In the genomic region with DNA sequence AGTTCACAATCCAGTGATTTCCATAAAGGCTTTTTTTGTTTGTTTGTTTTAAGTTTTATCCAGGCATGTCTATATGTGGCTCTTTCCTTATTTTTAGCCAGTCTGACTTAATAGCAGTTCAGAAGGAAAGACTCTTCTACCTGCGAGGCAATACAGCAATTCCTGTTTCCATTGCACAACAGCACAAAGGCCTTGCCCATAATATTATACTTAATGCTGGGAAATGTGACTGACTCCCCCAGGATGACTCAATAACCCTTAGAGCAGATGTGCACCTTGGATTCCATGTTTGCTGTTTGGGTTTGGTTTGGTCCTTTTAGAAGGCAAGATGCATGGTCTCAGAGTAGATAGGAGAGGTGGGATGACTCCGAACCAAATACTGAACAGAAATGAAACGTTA, we compare ENCODE assay signal across 21 cellular contexts.
DNase-seq lines count a peak whose midpoint lies in the region; ATAC-seq, FAIRE-seq and TF ChIP-seq lines count a peak whose summit lies in the region.
"Had no signal": no experiment of that assay in that cellular context is flagged by ENCODE, and none has a peak within 500 bp of the region (broad histone marks: within the 10 kb centered on the region; RNA-seq: fewer than 3 reads in every experiment).

No MANE protein-coding gene starts in this region.

- no peak overlapping the region for H2BK15ac ChIP-seq in H1 (ENCODE audit: low read length)

- H2BK120ac ChIP-seq in H1 (replicated peaks; ENCODE audit: low read depth, low read length), result no peak overlapping the region

- H3K79me1 ChIP-seq in H1 (ENCODE audit: low read depth, low read length), result no peaks in the 10 kb centered on the region

- H2BK5ac ChIP-seq in H1 (ENCODE audit: low read depth, low read length), result no peak overlapping the region

- H4K5ac ChIP-seq in H1 (ENCODE audit: insufficient read length, low read depth, low read length), result no peak overlapping the region

- POLR2A ChIA-PET in H1 (lab: Charles Lee; ENCODE audit: partially characterized antibody), result no interaction called here

- ATAC-seq in HG02588 (IDR thresholded peaks at IDR 0.05; ENCODE audit: unreplicated experiment), result no peak
- ATAC-seq in HG02759 (IDR thresholded peaks at IDR 0.05; ENCODE audit: unreplicated experiment), result no peak
- ATAC-seq: K562, left lobe of liver had no signal

- H3K4me3 ChIP-seq in NB4 (ENCODE audit: low read depth, low read length), result no peak overlapping the region
- H3K4me3 ChIP-seq in H1 (ENCODE audit: extremely low read depth in 1 of 4, insufficient read depth in 2 of 4, low read depth in 3 of 4, low read length in 4 of 4), result no peak overlapping the region
- H3K4me3 ChIP-seq: K562, Peyer's patch had no signal

- H3K9me3 ChIP-seq in H1 (ENCODE audit: insufficient read depth in 2 of 2, low read depth in 1 of 2, low read length in 1 of 2), result no peaks in the 10 kb centered on the region
- H3K9me3 ChIP-seq: Caco-2, Peyer's patch had no signal

- DNase-seq in Daoy (ENCODE audit: low read depth) (peak; percentile 13), NB4 (ENCODE audit: low read depth) (peak; percentile 3), H1 (ENCODE audit: low read depth in 1 of 2, low spot score in 2 of 2) (no peak), lung microvascular endothelial cell (ENCODE audit: low read depth in 2 of 2) (peak; percentile 5 to 48), NCI-H510A treated with DMSO at 0.1 percent for 48 hours (lab: John Stamatoyannopoulos, UW) (no peak)
- no peak for DNase-seq in activated CD4-positive, CD25-positive, alpha-beta regulatory T cell treated with anti-CD3 and anti-CD28 coated beads, Interleukin-2, amount 50 U/mL, for 72 hours
- DNase-seq: activated naive CD4-positive, alpha-beta T cell treated with Interleukin-2 at 50 U/mL for 16 hours; activated T-cell treated with anti-CD3 and anti-CD28 coated beads for 4 hours; Caco-2; GDM1; NCI-H1417; NCI-H2171 treated with DMSO at 0.1 percent for 48 hours; NCI-H82; Peyer's patch; stimulated activated CD4-positive, alpha-beta T cell treated with anti-CD3 and anti-CD28 coated beads, Interleukin-4, amount 100 ng/mL, for 1 hour; substantia nigra had no signal

- 79% methylated on average over 3 of the region's 3 CpGs; no CpG with 5 or more reads in 1 of the 2 experiments for WGBS in H1 (ENCODE audit: extremely low coverage in 1 of 2, insufficient coverage in 1 of 2, insufficient read length in 1 of 2, insufficient replicate concordance in 2 of 2, low coverage in 1 of 2, low lambda C conversion rate in 2 of 2, missing lambda C conversion rate in 1 of 2), 2 experiments

- TF ChIP-seq EP300 in H1 (IDR thresholded peaks at IDR 0.05; ENCODE audit: borderline replicate concordance in 1 of 2, low read depth in 2 of 2, low read length in 2 of 2), result no peak

- H4K8ac ChIP-seq in H1 (ENCODE audit: extremely low read depth, insufficient read depth, low read length), result no peak overlapping the region

- no peak overlapping the region for H2AFZ ChIP-seq in H1 (ENCODE audit: low read length)
- H2AFZ ChIP-seq: parathyroid adenoma had no signal

- no peaks in the 10 kb centered on the region for H3K79me2 ChIP-seq in H1 (ENCODE audit: control insufficient read depth in 1 of 2, insufficient read depth in 2 of 2, low read length in 2 of 2)
- H3K79me2 ChIP-seq: parathyroid adenoma had no signal

- no peak overlapping the region for H2AK5ac ChIP-seq in H1 (ENCODE audit: low read depth, low read length)

- H3K27ac ChIP-seq in H1 (ENCODE audit: low read depth, low read length), result no peak overlapping the region
- H3K27ac ChIP-seq: parathyroid adenoma, Peyer's patch had no signal

- no peak overlapping the region for H3K23ac ChIP-seq in H1 (ENCODE audit: insufficient read length)

- H4K91ac ChIP-seq in H1 (replicated peaks; ENCODE audit: insufficient read length, low read length), result no peak overlapping the region

- H3K4me2 ChIP-seq in H1 (ENCODE audit: insufficient read depth in 1 of 2, low read depth in 2 of 2, low read length in 2 of 2), result no peak overlapping the region

- H3K18ac ChIP-seq in H1 (ENCODE audit: extremely low read depth, low read length), result no peak overlapping the region

- FAIRE-seq in H1 (lab: Jason Lieb, UNC), result no peak
- FAIRE-seq: K562 had no signal

- no peak overlapping the region for H2BK20ac ChIP-seq in H1 (ENCODE audit: low read length)

- no peaks in the 10 kb centered on the region for H3K36me3 ChIP-seq in H1 (ENCODE audit: control insufficient read depth in 2 of 4, insufficient read depth in 4 of 4, low read length in 3 of 4)
- H3K36me3 ChIP-seq: Peyer's patch had no signal

- peak overlapping the region; percentile 81 for H2BK12ac ChIP-seq in H1 (ENCODE audit: low read depth, low read length)

- no peaks in the 10 kb centered on the region for H4K20me1 ChIP-seq in H1 (replicated peaks in 1 of 2; ENCODE audit: control insufficient read depth in 1 of 2, insufficient read depth in 2 of 2, low read length in 2 of 2)

- TF ChIP-seq POLR2A in NB4 (IDR thresholded peaks at IDR 0.05; ENCODE audit: extremely low read depth, insufficient read length) (no peak), H1 (IDR thresholded peaks at IDR 0.05; ENCODE audit: control extremely low read depth in 1 of 2, low read depth in 2 of 2, low read length in 2 of 2) (no peak)

- H3K27me3 ChIP-seq in H1 (replicated peaks in 1 of 4; ENCODE audit: control insufficient read depth in 3 of 4, extremely low read depth in 1 of 4, insufficient read depth in 3 of 4, low read length in 3 of 4), result no peaks in the 10 kb centered on the region
- H3K27me3 ChIP-seq: Peyer's patch had no signal

- TF ChIP-seq CTCF in NB4 (IDR thresholded peaks at IDR 0.05; ENCODE audit: low read depth, low read length) (no peak), H1 (IDR thresholded peaks at IDR 0.05; ENCODE audit: control extremely low read depth in 1 of 3, insufficient read depth in 1 of 3, low read depth in 1 of 3, low read length in 3 of 3) (no peak)

- H3K9ac ChIP-seq in H1 (replicated peaks in 1 of 4; ENCODE audit: extremely low read depth in 1 of 4, low read depth in 3 of 4, low read length in 3 of 4), result no peak overlapping the region
- H3K9ac ChIP-seq: parathyroid adenoma had no signal

- H3K56ac ChIP-seq in H1 (replicated peaks; ENCODE audit: insufficient read length, low read depth, low read length), result no peak overlapping the region

- H3K23me2 ChIP-seq in H1 (ENCODE audit: low read depth, low read length), result no peaks in the 10 kb centered on the region

- H3K4me1 ChIP-seq in H1 (replicated peaks in 1 of 4; ENCODE audit: control insufficient read depth in 3 of 4, insufficient read depth in 4 of 4, low read length in 3 of 4), result peaks cover 0 to 5% (median 2%) of the 10 kb centered on the region in 4 experiments; a peak in 2 of 7 replicates
- H3K4me1 ChIP-seq: Caco-2, Peyer's patch had no signal

- TF ChIP-seq RAD21 in H1 (IDR thresholded peaks at IDR 0.05 in 1 of 2, conservative IDR thresholded peaks at IDR 0.05 in 1 of 2; ENCODE audit: low read depth in 2 of 2, low read length in 2 of 2), result no peak

- no peak overlapping the region for H3K14ac ChIP-seq in H1 (ENCODE audit: insufficient read length)

- CTCF ChIA-PET in H1 (lab: Charles Lee; ENCODE audit: partially characterized antibody), result no interaction called here

- no peak overlapping the region for H3K4ac ChIP-seq in H1 (replicated peaks; ENCODE audit: insufficient read length, low read depth, low read length)

TF ChIP-seq in H1, 55 proteins besides CTCF, POLR2A, EP300 and RAD21:
- TF ChIP-seq SUZ12 (IDR thresholded peaks at IDR 0.05; ENCODE audit: low read length) (no peak), SIRT6 (IDR thresholded peaks at IDR 0.05; ENCODE audit: low read length) (no peak), JUND (IDR thresholded peaks at IDR 0.05; ENCODE audit: low read length) (no peak), PHF8 (conservative IDR thresholded peaks at IDR 0.05; ENCODE audit: low read depth, low read length) (no peak), ATF3 (IDR thresholded peaks at IDR 0.05; ENCODE audit: insufficient read depth, low read depth, low read length) (no peak), CBX8 (IDR thresholded peaks at IDR 0.05; ENCODE audit: borderline replicate concordance, low read depth, low read length) (no peak), SP4 (IDR thresholded peaks at IDR 0.05; ENCODE audit: low read length) (no peak), JUN (IDR thresholded peaks at IDR 0.05; ENCODE audit: low read depth, low read length) (no peak), RBBP5 (IDR thresholded peaks at IDR 0.05; ENCODE audit: borderline replicate concordance, low read depth, low read length) (no peak), HDAC2 (IDR thresholded peaks at IDR 0.05; ENCODE audit: borderline replicate concordance in 1 of 2, low read depth in 2 of 2, low read length in 2 of 2) (no peak), SP2 (IDR thresholded peaks at IDR 0.05; ENCODE audit: low read length) (no peak), CBX5 (IDR thresholded peaks at IDR 0.05; ENCODE audit: low read depth, low read length) (no peak)
- TF ChIP-seq, protein P1, sequence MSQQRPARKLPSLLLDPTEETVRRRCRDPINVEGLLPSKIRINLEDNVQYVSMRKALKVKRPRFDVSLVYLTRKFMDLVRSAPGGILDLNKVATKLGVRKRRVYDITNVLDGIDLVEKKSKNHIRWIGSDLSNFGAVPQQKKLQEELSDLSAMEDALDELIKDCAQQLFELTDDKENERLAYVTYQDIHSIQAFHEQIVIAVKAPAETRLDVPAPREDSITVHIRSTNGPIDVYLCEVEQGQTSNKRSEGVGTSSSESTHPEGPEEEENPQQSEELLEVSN (IDR thresholded peaks at IDR 0.05), result no peak

Comparison
In these comparisons a context has a peak if more than half of its experiments do, and no peak if none do; other contexts are left out.
1. DNase-seq: peak in Daoy (single experiment), NB4 (single experiment) and lung microvascular endothelial cell (2 of 2); none in H1 (0 of 2), activated CD4-positive, CD25-positive, alpha-beta regulatory T cell treated with anti-CD3 and anti-CD28 coated beads, Interleukin-2, amount 50 U/mL, for 72 hours (single experiment) and NCI-H510A treated with DMSO at 0.1 percent for 48 hours (single experiment).